ENCODE assay signal across 29 cellular contexts in the genomic region with DNA sequence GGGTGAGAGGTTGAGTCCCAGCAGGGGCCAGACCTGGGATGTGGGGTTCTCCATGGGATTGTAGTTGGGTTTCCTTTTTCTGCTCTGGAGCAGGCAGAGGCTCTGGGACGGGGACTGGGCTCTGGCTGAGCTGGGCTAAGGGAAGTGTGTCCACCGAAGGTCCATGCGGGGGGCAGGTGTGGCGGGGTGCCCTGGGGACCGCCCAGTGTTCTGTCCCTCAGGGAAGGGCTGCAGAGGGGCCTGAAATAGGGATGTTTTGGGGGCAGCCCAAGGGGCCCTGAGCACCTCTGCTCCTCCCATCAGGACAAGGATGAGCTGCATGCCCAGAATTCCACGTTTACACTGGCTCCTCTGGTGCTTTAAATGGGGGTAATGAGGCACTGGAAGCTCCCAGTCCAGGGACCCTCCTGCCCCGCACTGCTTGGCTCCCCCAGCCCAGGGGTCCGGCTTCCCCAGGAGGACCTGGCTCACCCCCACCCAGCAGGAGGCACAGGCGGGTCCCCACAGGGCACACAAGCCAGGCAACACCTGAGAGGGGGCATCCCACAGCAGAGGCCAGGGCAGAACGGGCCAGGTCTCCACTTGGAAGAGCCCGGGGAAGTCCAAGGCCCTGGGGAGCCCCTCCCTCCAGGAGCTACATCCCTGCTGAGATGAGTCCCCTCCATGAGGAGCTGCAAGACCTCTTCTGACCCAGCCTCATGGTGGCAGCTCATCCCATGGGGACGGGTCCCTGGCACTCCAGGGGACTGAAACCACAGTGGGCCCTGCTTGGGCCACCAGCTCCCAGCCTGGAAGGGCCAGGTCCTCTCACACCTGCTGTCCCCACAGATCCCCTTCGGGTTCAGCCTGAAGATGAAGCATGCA. TPM values are rescaled to one million over a fixed set of nuclear protein-coding genes. Genes with fewer than 3 reads are reported as not detected.
DNase-seq lines count a peak whose midpoint lies in the region; ATAC-seq, FAIRE-seq and TF ChIP-seq lines count a peak whose summit lies in the region.
"Had no signal": no experiment of that assay in that cellular context is flagged by ENCODE, and none has a peak within 500 bp of the region (broad histone marks: within the 10 kb centered on the region; RNA-seq: fewer than 3 reads in every experiment).

No MANE protein-coding gene starts in this region.

- no peak for TF ChIP-seq CTCF in spleen (IDR thresholded peaks at IDR 0.05 in 8 of 11, conservative IDR thresholded peaks at IDR 0.05 in 3 of 11)

- no peaks in the 10 kb centered on the region for H3K36me3 ChIP-seq in spleen
- H3K36me3 ChIP-seq: BLaER1 treated with 17β-estradiol and CSF1 and Interleukin-3, amounts not matched to agents 10 nM and 100 nM; HAP-1 had no signal

- intact Hi-C loops in spleen (cut with DNase I; ENCODE audit: low total_unique reads) = no loop called here
- intact Hi-C loops in posterior cingulate gyrus (cut with DNase I) = no loop called here

- H3K4me3 ChIP-seq in spleen = no peak overlapping the region
- H3K4me3 ChIP-seq: BLaER1 treated with 17β-estradiol and CSF1 and Interleukin-3, amounts not matched to agents 10 nM and 100 nM; GM23338; HAP-1 had no signal

- DNase-seq in 8988T (peak; percentile 6), GM12891 (ENCODE audit: insufficient read length, low spot score) (peak; percentile 15), ecto neural progenitor cell (ENCODE audit: low spot score) (peak; percentile 38), spleen (peak; percentile 54), posterior cingulate gyrus (no peak)
- DNase-seq in stimulated activated naive CD8-positive, alpha-beta T cell treated with anti-CD3 and anti-CD28 coated beads, Interleukin-15, Interleukin-2, amounts not matched to agents 100 U/mL and 50 U/mL, for 24 hours = no peak
- DNase-seq: CD4-positive, alpha-beta T cell; COR-L47; DMS 273 treated with DMSO at 0.1 percent for 48 hours; DMS79 treated with DMSO at 0.1 percent for 48 hours; GF-D8; HFFc6; NCI-H1048; NCI-H1417; NCI-H1694; NCI-H2029 treated with DMSO at 0.1 percent for 48 hours; NCI-H226; NCI-H510A; NCI-H69; SHP77 treated with DMSO at 0.1 percent for 48 hours had no signal

- H3K4me1 ChIP-seq in spleen = no peaks in the 10 kb centered on the region
- H3K4me1 ChIP-seq: BLaER1 treated with 17β-estradiol and CSF1 and Interleukin-3, amounts not matched to agents 10 nM and 100 nM; HAP-1 had no signal

- ATAC-seq in HG03108 (IDR thresholded peaks at IDR 0.05; ENCODE audit: unreplicated experiment) (no peak), HG02981 (IDR thresholded peaks at IDR 0.05; ENCODE audit: unreplicated experiment) (no peak)
- ATAC-seq in stimulated activated naive CD8-positive, alpha-beta T cell treated with anti-CD3 and anti-CD28 coated beads, Interleukin-15, Interleukin-2, amounts not matched to agents 100 U/mL and 50 U/mL, for 24 hours = no peak
- ATAC-seq: Panc1 had no signal

- 77 to 90% (median 84%) methylated on average over 8 to 13 of the region's 13 CpGs for WGBS in spleen, 5 donors

- TF ChIP-seq POLR2A in GM12891 (IDR thresholded peaks at IDR 0.05; ENCODE audit: low read depth, low read length) (no peak), spleen (IDR thresholded peaks at IDR 0.05) (no peak)

- H3K9me3 ChIP-seq in spleen = peaks cover 0 to 38% (median 0%) of the 10 kb centered on the region in 8 donors

- H3K27me3 ChIP-seq in spleen (replicated peaks in 1 of 7) = no peaks in the 10 kb centered on the region
- H3K27me3 ChIP-seq: BLaER1 treated with 17β-estradiol and CSF1 and Interleukin-3, amounts not matched to agents 10 nM and 100 nM had no signal

- H3K27ac ChIP-seq in spleen = no peak overlapping the region
- H3K27ac ChIP-seq: BLaER1 treated with 17β-estradiol and CSF1 and Interleukin-3, amounts not matched to agents 10 nM and 100 nM; HL-60; RWPE1 had no signal

- FAIRE-seq in GM12891 (lab: Jason Lieb, UNC) = no peak
- FAIRE-seq: A204.1 had no signal

TF ChIP-seq in GM12891, 5 proteins besides CTCF, POLR2A, EP300 and RAD21:
- no peak for TF ChIP-seq POU2F2 (IDR thresholded peaks at IDR 0.05; ENCODE audit: low read depth, low read length)
- TF ChIP-seq TAF1 (IDR thresholded peaks at IDR 0.05; ENCODE audit: low read depth, low read length) = no peak
- TF ChIP-seq PAX5 (IDR thresholded peaks at IDR 0.05; ENCODE audit: insufficient read depth, low read length, severe bottlenecking) = no peak
- TF ChIP-seq POLR2AphosphoS5 (IDR thresholded peaks at IDR 0.05; ENCODE audit: low read depth, low read length) = no peak
- no peak for TF ChIP-seq SPI1 (IDR thresholded peaks at IDR 0.05; ENCODE audit: low read depth, low read length)

RNA-seq across cellular contexts. Expression of a gene that starts 14.7 kb away (rescaled TPM):
- 1.5 TPM for polyA plus RNA-seq in GM12891 (2012; ENCODE audit: low read depth, missing spikeins)
- total RNA-seq in spleen = 10 to 100 TPM in 5 of 7 donors, 1 to 10 TPM in 2; 8.0 to 17.1 (median 11.5) TPM
- 1 to 10 TPM; 5.2 to 7.6 (median 6.2) TPM for polyA plus RNA-seq in spleen

Comparison
In these comparisons a context has a peak if more than half of its experiments do, and no peak if none do; other contexts are left out.
1. DNase-seq: peak in 8988T (single experiment), GM12891 (single experiment), ecto neural progenitor cell (single experiment) and spleen (single experiment); none in posterior cingulate gyrus (0 of 10) and stimulated activated naive CD8-positive, alpha-beta T cell treated with anti-CD3 and anti-CD28 coated beads, Interleukin-15, Interleukin-2, amounts not matched to agents 100 U/mL and 50 U/mL, for 24 hours (single experiment).